8 cellular contexts compared by ENCODE assay signal in genomic region chr1:45205000-45205909, GRCh38. TPM values are rescaled to one million over a fixed set of nuclear protein-coding genes. Genes with fewer than 3 reads are reported as not detected.
DNase-seq lines count a peak whose midpoint lies in the region; ATAC-seq, FAIRE-seq and TF ChIP-seq lines count a peak whose summit lies in the region.

No MANE protein-coding gene starts in this region.

- H2AFZ ChIP-seq in fibroblast of lung (ENCODE audit: low read length): peak overlapping the region; percentile 42

- DNase-seq in A549 (ENCODE audit: low read depth in 1 of 2, low spot score in 1 of 2) (peak; percentile 11 to 21), NCI-H128 (lab: John Stamatoyannopoulos, UW; ENCODE audit: unreplicated experiment) (peak; percentile 24), fibroblast of lung (ENCODE audit: low read depth in 2 of 2) (peak; percentile 29 to 51), naive B cell (peak; percentile 12), urothelium cell line (ENCODE audit: low spot score) (peak; percentile 70)
- peak; percentile 63 for DNase-seq in activated CD8-positive, alpha-beta memory T cell treated with anti-CD3 and anti-CD28 coated beads, Interleukin-2, amount 50 U/mL, for 48 hours
- no peak for DNase-seq in central memory CD4-positive, alpha-beta T cell

- H3K4me1 Mint-ChIP-seq in naive B cell: peaks cover 15 to 16% (median 16%) of the 10 kb centered on the region in 3 donors

- H3K9me3 Mint-ChIP-seq in naive B cell: no peaks in the 10 kb centered on the region

- CTCF ChIA-PET in A549 (lab: Yijun Ruan, JAX): interaction anchor here (0.7 to 1.4 kb wide), 2 partner anchors 14 to 186 kb away, joined by 3 to 6 read pairs; no protein-coding TSS in a partner anchor

- no peak for TF ChIP-seq EP300 in A549 (IDR thresholded peaks at IDR 0.05)

- ATAC-seq in A549 (peak; percentile 55 to 75), GM18909 (IDR thresholded peaks at IDR 0.05; ENCODE audit: poor library complexity, unreplicated experiment) (peak; percentile 9), naive B cell (ENCODE audit: low read depth in 2 of 2) (no peak)

- H3K27ac ChIP-seq in A549: peak overlapping the region; percentile 84 to 94; a peak in 4 of 6 replicates
- no peak overlapping the region for H3K27ac ChIP-seq in fibroblast of lung (ENCODE audit: insufficient read depth, low read length)

- H3K4me1 ChIP-seq in A549 (peaks cover 7% of the 10 kb centered on the region; the same call in 1 of the 3 replicates), fibroblast of lung (ENCODE audit: control insufficient read depth, extremely low read depth, insufficient read depth, low read length) (no peaks in the 10 kb centered on the region)

- H3K27me3 Mint-ChIP-seq in naive B cell: peaks cover 29 to 40% (median 29%) of the 10 kb centered on the region in 3 donors

- H3K9me3 ChIP-seq in A549 (no peaks in the 10 kb centered on the region), fibroblast of lung (ENCODE audit: control insufficient read depth, insufficient read depth, low read depth, low read length) (no peaks in the 10 kb centered on the region)

- H4K20me1 ChIP-seq in fibroblast of lung (ENCODE audit: control insufficient read depth, extremely low read depth, insufficient read depth, low read length): no peaks in the 10 kb centered on the region

- H3K27me3 ChIP-seq in fibroblast of lung (ENCODE audit: control insufficient read depth, insufficient read depth, low read length): no peaks in the 10 kb centered on the region

- H3K27ac Mint-ChIP-seq in naive B cell: peak overlapping the region in 3 of 6 donors; percentile 5 to 16 (median 7)

- FAIRE-seq in A549 (lab: Jason Lieb, UNC) (no peak), urothelium cell line (lab: Jason Lieb, UNC) (no peak)

- TF ChIP-seq RAD21 in A549 (conservative IDR thresholded peaks at IDR 0.05 in 1 of 2, IDR thresholded peaks at IDR 0.05 in 1 of 2): no peak

- POLR2A ChIA-PET in A549 (lab: Yijun Ruan, JAX): interaction anchor here (1.4 kb wide), 1 partner anchor 98 kb away, joined by 5 read pairs; no protein-coding TSS in a partner anchor

- WGBS in A549 (ENCODE audit: missing lambda C conversion rate): 10% methylated on average over 22 of the region's 43 CpGs

- H3K9ac ChIP-seq in fibroblast of lung (ENCODE audit: insufficient read depth, low read length): no peak overlapping the region

- H3K79me2 ChIP-seq in fibroblast of lung (ENCODE audit: control insufficient read depth, insufficient read depth, low read length): no peaks in the 10 kb centered on the region

- H3K4me3 Mint-ChIP-seq in naive B cell: peak overlapping the region; percentile 84 to 94 (median 90)

- H3K4me3 ChIP-seq in A549 (peak overlapping the region; percentile 80), fibroblast of lung (replicated peaks in 1 of 4; ENCODE audit: control extremely low read depth in 1 of 4, insufficient read depth in 1 of 4, low read depth in 3 of 4, low read length in 4 of 4) (peak overlapping the region; percentile 30 to 75 (median 60))

- TF ChIP-seq CTCF in A549 (IDR thresholded peaks at IDR 0.05) (no peak), fibroblast of lung (conservative IDR thresholded peaks at IDR 0.05 in 1 of 2, IDR thresholded peaks at IDR 0.05 in 1 of 2; ENCODE audit: low read depth in 1 of 2, low read length in 2 of 2) (no peak)

- no peaks in the 10 kb centered on the region for H3K36me3 ChIP-seq in fibroblast of lung (ENCODE audit: control insufficient read depth, insufficient read depth, low read length)

- H3K36me3 Mint-ChIP-seq in naive B cell: no peaks in the 10 kb centered on the region

- TF ChIP-seq POLR2A in A549 (IDR thresholded peaks at IDR 0.05; ENCODE audit: low read length): no peak

- H3K4me2 ChIP-seq in A549 (peak overlapping the region; percentile 99), fibroblast of lung (ENCODE audit: extremely low read depth, insufficient read depth, low read length) (peak overlapping the region; percentile 83)

TF ChIP-seq in A549, 52 proteins besides CTCF, POLR2A, EP300 and RAD21:
- TF ChIP-seq CHD2 (IDR thresholded peaks at IDR 0.05; ENCODE audit: low read length, partially characterized antibody) (no peak), HES2 (IDR thresholded peaks at IDR 0.05) (no peak), CEBPB (IDR thresholded peaks at IDR 0.05) (no peak), ZNF302 (CRISPR knock-in tag; IDR thresholded peaks at IDR 0.05) (no peak), REST (IDR thresholded peaks at IDR 0.05) (peak; percentile 49; the same call in 1 of the 2 replicates)

RNA-seq across cellular contexts. Expression of gene ZSWIM5, which starts 1.1 kb away (rescaled TPM):
- 1.3 and 2.0 TPM in 2 replicates for polyA plus RNA-seq in A549 (2011; rRNA removed)
- polyA plus RNA-seq in A549 (2012; cell fraction: cytosol; rRNA removed): 0.21 and 0.26 TPM in 2 replicates
- polyA plus RNA-seq in A549 (2012; cell fraction: nucleus; rRNA removed): 0.67 and 0.80 TPM in 2 replicates
- polyA plus RNA-seq in A549 (2017; fragmentation: RNase III; extraction: RNeasy Plus Mini Kit Qiagen cat#74134 plus additional on column Dnase treatment): 0.39 to 0.52 TPM (median 0.49 TPM) in 3 replicates
- polyA minus RNA-seq in A549 (2011; rRNA and poly(A)+ RNA removed): 1.8 and 3.0 TPM in 2 replicates
- 0.77 and 0.99 TPM in 2 replicates for total RNA-seq in fibroblast of lung
- 0.73 and 0.78 TPM in 2 replicates for polyA plus RNA-seq in fibroblast of lung
- 0.47 and 0.58 TPM in 2 replicates for polyA plus RNA-seq in fibroblast of lung (2012)
- 0.94 and 3.1 TPM in 2 replicates for polyA minus RNA-seq in fibroblast of lung (ENCODE audit: low replicate concordance)
- under 1 TPM in 2 of 6 donors, not detected in 4; 0.07 to 0.11 TPM for polyA plus RNA-seq in naive B cell (ENCODE audit: low read depth in 6 of 6)

Comparison
In these comparisons a context has a peak if more than half of its experiments do, and no peak if none do; other contexts are left out.
1. ATAC-seq: peak in A549 (2 of 2) and GM18909 (single experiment); none in naive B cell (0 of 2).